Comparison of ENCODE assay signal across 8 cellular contexts in genomic region chr12:14365294-14366210, GRCh38. TPM values are rescaled to one million over a fixed set of nuclear protein-coding genes. Genes with fewer than 3 reads are reported as not detected.
DNase-seq lines count a peak whose midpoint lies in the region; ATAC-seq, FAIRE-seq and TF ChIP-seq lines count a peak whose summit lies in the region.

Gene ATF7IP (plus strand): TSS chr12:14365682. CDS start chr12:14423916, 58,234 bp downstream.

- H3K36me3 ChIP-seq in pancreas (no peaks in the 10 kb centered on the region), tibial artery (no peaks in the 10 kb centered on the region)

- peak within 1 kb of the TSS; percentile 93 for H3K27ac Mint-ChIP-seq in activated naive CD8-positive, alpha-beta T cell treated with anti-CD3 and anti-CD28 coated beads, Interleukin-2, amount 50 U/mL, for 24 hours

- TF ChIP-seq CTCF in GM10248 (IDR thresholded peaks at IDR 0.05; ENCODE audit: control extremely low read depth, extremely low read depth, low read depth, missing control alignments) (peak; percentile 38), pancreas (IDR thresholded peaks at IDR 0.05) (no peak), tibial artery (IDR thresholded peaks at IDR 0.05) (peak in 1 of 2 experiments; percentile 16)

- DNase-seq in GM10248 (ENCODE audit: extremely low spot score) (peak; percentile 89), NCI-H1092 (lab: John Stamatoyannopoulos, UW) (peak; percentile 96), SW480 (ENCODE audit: low spot score) (peak; percentile 99), Right ventricle myocardium superior (peak; percentile 96), pancreas (peak; percentile 94 to 97 (median 94)), tibial artery (peak; percentile 97 to 99)
- DNase-seq in activated naive CD8-positive, alpha-beta T cell treated with anti-CD3 and anti-CD28 coated beads, Interleukin-2, amount 50 U/mL, for 24 hours, result peak; percentile 94

- H3K27me3 ChIP-seq in pancreas (no peaks in the 10 kb centered on the region), tibial artery (no peaks in the 10 kb centered on the region)

- peak; percentile 97 for FAIRE-seq in pancreas (lab: Jason Lieb, UNC)

- H3K4me1 Mint-ChIP-seq in activated naive CD8-positive, alpha-beta T cell treated with anti-CD3 and anti-CD28 coated beads, Interleukin-2, amount 50 U/mL, for 24 hours, result peaks cover 58% of the 10 kb centered on the region

- peak within 1 kb of the TSS; percentile 81 for H3K4me3 Mint-ChIP-seq in activated naive CD8-positive, alpha-beta T cell treated with anti-CD3 and anti-CD28 coated beads, Interleukin-2, amount 50 U/mL, for 24 hours

- H3K36me3 Mint-ChIP-seq in activated naive CD8-positive, alpha-beta T cell treated with anti-CD3 and anti-CD28 coated beads, Interleukin-2, amount 50 U/mL, for 24 hours (ENCODE audit: low read depth), result peaks cover 30% of the 10 kb centered on the region

- POLR2A ChIA-PET in GM10248 (lab: Yijun Ruan, JAX), result interaction anchor here (0.6 to 1.4 kb wide), 7 partner anchors 19 to 404 kb away, joined by 3 to 7 read pairs (median 4); no protein-coding TSS in a partner anchor

- intact Hi-C loops in Right ventricle myocardium superior (cut with DNase I) (loop anchor here (5.0 kb wide), 1 partner anchor 108 kb away; no protein-coding TSS in a partner anchor), pancreas (cut with DNase I) (loop anchor here in 1 of 3 donors (5.0 kb wide), 1 partner anchor 113 kb away; no protein-coding TSS in a partner anchor), tibial artery (cut with DNase I; ENCODE audit: low total_unique reads) (no loop called here)

- 0 to 1% methylated on average over 55 of the region's 55 CpGs for WGBS in pancreas, 2 donors

- ATAC-seq in HG02571 (IDR thresholded peaks at IDR 0.05; ENCODE audit: unreplicated experiment) (peak; percentile 68), Right ventricle myocardium superior (ENCODE audit: poor library complexity) (peak; percentile 97), pancreas (peak; percentile 94 to 97 (median 95))
- peak; percentile 78 for ATAC-seq in activated naive CD8-positive, alpha-beta T cell treated with anti-CD3 and anti-CD28 coated beads, Interleukin-2, amount 50 U/mL, for 24 hours

- no peaks in the 10 kb centered on the region for H3K9me3 Mint-ChIP-seq in activated naive CD8-positive, alpha-beta T cell treated with anti-CD3 and anti-CD28 coated beads, Interleukin-2, amount 50 U/mL, for 24 hours

- H3K27me3 Mint-ChIP-seq in activated naive CD8-positive, alpha-beta T cell treated with anti-CD3 and anti-CD28 coated beads, Interleukin-2, amount 50 U/mL, for 24 hours, result peaks cover 2% of the 10 kb centered on the region

- H3K9me3 ChIP-seq in pancreas (no peaks in the 10 kb centered on the region), tibial artery (no peaks in the 10 kb centered on the region)

- H3K27ac ChIP-seq in pancreas, result peak within 1 kb of the TSS; percentile 84 to 99 (median 98)
- H3K27ac ChIP-seq in tibial artery, result peak within 1 kb of the TSS; percentile 90 to 92

- CTCF ChIA-PET in GM10248 (lab: Yijun Ruan, JAX), result interaction anchor here (0.8 to 2.4 kb wide), 19 partner anchors 12 to 143 kb away, joined by 3 to 11 read pairs (median 4); no protein-coding TSS in a partner anchor

- H3K4me3 ChIP-seq in pancreas (peak within 1 kb of the TSS; percentile 27 to 66 (median 60)), tibial artery (peak within 1 kb of the TSS; percentile 65 to 71)

- H3K4me1 ChIP-seq in pancreas (peaks cover 0 to 14% (median 6%) of the 10 kb centered on the region in 3 donors), tibial artery (peaks cover 0 to 20% (median 2%) of the 10 kb centered on the region in 4 donors)

RNA-seq across cellular contexts. Expression of gene ATF7IP, which starts in this region (rescaled TPM):
- total RNA-seq in Right ventricle myocardium superior (52.7 TPM), pancreas (10 to 100 TPM; 24.0 to 54.1 (median 30.3) TPM)
- 1 to 10 TPM; 5.7 to 5.9 TPM for polyA plus RNA-seq in pancreas

Comparison
In these comparisons a context has a peak if more than half of its experiments do, and no peak if none do; other contexts are left out.
1. Peak in every context shown above with its lines: DNase-seq, ATAC-seq, H3K4me3 ChIP-seq and H3K27ac ChIP-seq.